In the genomic region with DNA sequence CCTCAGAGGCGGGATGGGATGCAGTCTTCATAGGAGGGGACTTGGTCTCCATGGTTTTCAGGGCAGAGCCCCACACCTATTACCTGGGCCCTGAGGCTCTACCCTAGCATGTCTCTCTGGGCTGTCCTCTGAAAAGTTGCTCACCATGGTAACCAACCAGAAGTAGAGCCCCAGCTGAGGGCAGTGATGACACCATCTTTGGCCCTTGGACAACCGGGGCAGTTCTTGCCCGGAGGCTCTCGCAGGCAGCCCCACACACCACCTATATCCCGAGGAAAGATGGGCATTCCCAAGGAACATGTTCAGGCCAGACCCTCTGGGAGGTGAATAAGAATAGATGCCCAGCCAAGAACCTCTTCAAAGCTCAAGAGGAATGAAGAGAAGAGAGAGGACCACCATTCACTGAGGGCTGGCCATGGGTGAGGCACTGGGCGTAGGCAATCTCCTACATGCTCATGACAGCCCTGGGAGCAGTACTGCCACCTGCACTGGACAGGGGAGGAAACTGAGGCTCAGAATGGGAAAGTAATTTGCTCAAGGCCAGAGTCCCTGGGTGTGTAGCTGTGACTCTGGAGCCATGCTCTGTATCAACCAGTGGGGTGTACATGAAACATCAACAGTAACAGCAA, we compare ENCODE assay signal across 9 cellular contexts.
A peak's percentile ranks its signal among the peaks of the same experiment; 100 is the strongest.
DNase-seq lines count a peak whose midpoint lies in the region; ATAC-seq, FAIRE-seq and TF ChIP-seq lines count a peak whose summit lies in the region.
"Had no signal": no experiment of that assay in that cellular context is flagged by ENCODE, and none has a peak within 500 bp of the region (broad histone marks: within the 10 kb centered on the region; RNA-seq: fewer than 3 reads in every experiment).

No MANE protein-coding gene starts in this region.

- H3K36me3 Mint-ChIP-seq in activated CD8-positive, alpha-beta memory T cell treated with anti-CD3 and anti-CD28 coated beads, Interleukin-2, amount 10 ng/mL, durations not matched to agents 7 days and 5 days = peaks cover 14% of the 10 kb centered on the region
- H3K36me3 Mint-ChIP-seq in chondrocyte (ENCODE audit: low read depth) (no peaks in the 10 kb centered on the region), nephron progenitor cell (ENCODE audit: low read depth) (no peaks in the 10 kb centered on the region)

- CTCF ChIA-PET in activated CD8-positive, alpha-beta memory T cell treated with anti-CD3 and anti-CD28 coated beads, Interleukin-2, amount 10 ng/mL, durations not matched to agents 7 days and 5 days (lab: Charles Lee) = interaction anchor here (1.0 kb wide), 2 partner anchors 73 to 132 kb away, joined by 3 to 4 read pairs; a partner anchor contains a TSS

- peaks cover 50% of the 10 kb centered on the region for H3K4me1 Mint-ChIP-seq in activated CD8-positive, alpha-beta memory T cell treated with anti-CD3 and anti-CD28 coated beads, Interleukin-2, amount 10 ng/mL, durations not matched to agents 7 days and 5 days
- peaks cover 64% of the 10 kb centered on the region for H3K4me1 Mint-ChIP-seq in chondrocyte (ENCODE audit: low read depth)
- peaks cover 57% of the 10 kb centered on the region for H3K4me1 Mint-ChIP-seq in nephron progenitor cell

- peaks cover 5% of the 10 kb centered on the region for H3K9me3 Mint-ChIP-seq in activated CD8-positive, alpha-beta memory T cell treated with anti-CD3 and anti-CD28 coated beads, Interleukin-2, amount 10 ng/mL, durations not matched to agents 7 days and 5 days (ENCODE audit: low read depth)
- H3K9me3 Mint-ChIP-seq in chondrocyte (ENCODE audit: low read depth) (no peaks in the 10 kb centered on the region), nephron progenitor cell (peaks cover 8% of the 10 kb centered on the region)

- peak overlapping the region; percentile 57 to 67 for H3K27ac ChIP-seq in mucosa of rectum (ENCODE audit: low read depth in 2 of 2, low read length in 2 of 2)
- H3K27ac ChIP-seq in tibial artery = peak overlapping the region; percentile 76 to 83

- TF ChIP-seq CTCF in chondrocyte (IDR thresholded peaks at IDR 0.05) (no peak), tibial artery (IDR thresholded peaks at IDR 0.05) (no peak), D721Med (IDR thresholded peaks at IDR 0.05; ENCODE audit: insufficient read depth, missing control alignments) (no peak), nephron progenitor cell (IDR thresholded peaks at IDR 0.05) (no peak)

- no peaks in the 10 kb centered on the region for H3K27me3 ChIP-seq in mucosa of rectum (ENCODE audit: control insufficient read depth in 2 of 2, insufficient read depth in 2 of 2, low read length in 2 of 2)
- no peaks in the 10 kb centered on the region for H3K27me3 ChIP-seq in tibial artery

- DNase-seq in activated CD8-positive, alpha-beta memory T cell treated with anti-CD3 and anti-CD28 coated beads, Interleukin-2, amount 10 ng/mL, durations not matched to agents 7 days and 5 days = no peak
- no peak for DNase-seq in activated CD8-positive, alpha-beta memory T cell treated with anti-CD3 and anti-CD28 coated beads for 24 hours
- DNase-seq in chondrocyte (ENCODE audit: low spot score) (peak; percentile 46), tibial artery (no peak), D721Med (ENCODE audit: insufficient read length, low spot score) (no peak), nephron progenitor cell (no peak), middle frontal gyrus (ENCODE audit: extremely low spot score, low spot score) (no peak)
- DNase-seq: NCI-H1092 had no signal

- no peak overlapping the region for H3K9ac ChIP-seq in mucosa of rectum (ENCODE audit: low read depth in 1 of 2, low read length in 2 of 2)

- H3K27me3 Mint-ChIP-seq in activated CD8-positive, alpha-beta memory T cell treated with anti-CD3 and anti-CD28 coated beads, Interleukin-2, amount 10 ng/mL, durations not matched to agents 7 days and 5 days = no peaks in the 10 kb centered on the region
- H3K27me3 Mint-ChIP-seq in chondrocyte (ENCODE audit: low read depth) (no peaks in the 10 kb centered on the region), nephron progenitor cell (ENCODE audit: low read depth, poor library complexity) (peaks cover 3% of the 10 kb centered on the region)

- no peak for FAIRE-seq in D721Med (lab: Jason Lieb, UNC)

- H3K4me3 Mint-ChIP-seq in activated CD8-positive, alpha-beta memory T cell treated with anti-CD3 and anti-CD28 coated beads, Interleukin-2, amount 10 ng/mL, durations not matched to agents 7 days and 5 days = no peak overlapping the region
- H3K4me3 Mint-ChIP-seq in chondrocyte (ENCODE audit: unreplicated experiment) = no peak overlapping the region
- no peak overlapping the region for H3K4me3 Mint-ChIP-seq in nephron progenitor cell

- H3K9me3 ChIP-seq in mucosa of rectum (ENCODE audit: control insufficient read depth in 2 of 2, low read length in 2 of 2) (peaks cover 0 to 2% of the 10 kb centered on the region in 2 donors), tibial artery (no peaks in the 10 kb centered on the region)

- ATAC-seq in activated CD8-positive, alpha-beta memory T cell treated with anti-CD3 and anti-CD28 coated beads, Interleukin-2, amount 10 ng/mL, durations not matched to agents 7 days and 5 days = no peak

- H3K27ac Mint-ChIP-seq in activated CD8-positive, alpha-beta memory T cell treated with anti-CD3 and anti-CD28 coated beads, Interleukin-2, amount 10 ng/mL, durations not matched to agents 7 days and 5 days = peak overlapping the region; percentile 7
- H3K27ac Mint-ChIP-seq in chondrocyte (ENCODE audit: unreplicated experiment) (peak overlapping the region; percentile 94), nephron progenitor cell (no peak overlapping the region)

- intact Hi-C loops in tibial artery (cut with DNase I; ENCODE audit: low total_unique reads) = no loop called here

- H3K4me3 ChIP-seq in mucosa of rectum (ENCODE audit: low read length in 2 of 2) (no peak overlapping the region), tibial artery (no peak overlapping the region)

- H3K4me1 ChIP-seq in mucosa of rectum (ENCODE audit: control insufficient read depth in 2 of 2, insufficient read depth in 2 of 2, low read length in 2 of 2) (peaks cover 5 to 26% of the 10 kb centered on the region in 2 donors), tibial artery (peaks cover 0 to 52% (median 34%) of the 10 kb centered on the region in 4 donors)

- H3K36me3 ChIP-seq in mucosa of rectum (ENCODE audit: control insufficient read depth in 2 of 2, insufficient read depth in 2 of 2, low read length in 2 of 2) (no peaks in the 10 kb centered on the region), tibial artery (no peaks in the 10 kb centered on the region)
